9 cellular contexts compared by ENCODE assay signal in the genomic region with DNA sequence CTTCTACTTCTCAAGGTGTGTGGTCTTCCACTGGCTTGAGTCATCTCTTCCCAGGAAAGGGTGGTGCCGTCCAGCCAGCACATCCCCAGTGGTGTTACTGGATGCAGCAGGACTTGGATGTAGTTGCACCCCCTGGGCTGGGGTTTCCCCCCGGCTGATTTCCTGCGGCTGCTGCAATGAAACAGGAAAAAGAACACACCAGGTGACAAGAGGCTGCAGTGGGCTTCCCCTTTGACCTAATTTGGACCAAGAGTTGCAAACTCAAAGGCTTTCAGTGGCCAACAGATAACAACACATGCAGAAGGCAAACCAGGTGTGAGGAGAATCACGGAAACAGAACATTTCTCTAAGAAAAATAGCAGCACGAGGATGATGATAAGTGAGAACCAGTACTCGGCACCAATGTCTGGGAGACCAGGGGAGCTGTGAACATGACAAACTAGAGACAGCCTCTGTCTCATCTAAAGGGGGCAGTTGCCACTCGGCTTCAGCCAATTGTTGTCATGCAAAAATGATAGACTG.
DNase-seq lines count a peak whose midpoint lies in the region; ATAC-seq, FAIRE-seq and TF ChIP-seq lines count a peak whose summit lies in the region.
"Had no signal": no experiment of that assay in that cellular context is flagged by ENCODE, and none has a peak within 500 bp of the region (broad histone marks: within the 10 kb centered on the region; RNA-seq: fewer than 3 reads in every experiment).

No MANE protein-coding gene starts in this region.

- CTCF ChIA-PET in T-cell (lab: Charles Lee) = interaction anchor here in 1 of 2 donors (1.1 to 1.2 kb wide), 2 partner anchors 8 to 11 kb away, joined by 4 read pairs; no protein-coding TSS in a partner anchor

- TF ChIP-seq EP300 in suprapubic skin (IDR thresholded peaks at IDR 0.05) = no peak

- H3K36me3 Mint-ChIP-seq in T-cell = no peaks in the 10 kb centered on the region
- H3K36me3 Mint-ChIP-seq in naive thymus-derived CD8-positive, alpha-beta T cell = no peaks in the 10 kb centered on the region

- H3K9me3 Mint-ChIP-seq in T-cell = no peaks in the 10 kb centered on the region
- H3K9me3 Mint-ChIP-seq in naive thymus-derived CD8-positive, alpha-beta T cell = no peaks in the 10 kb centered on the region
- H3K9me3 Mint-ChIP-seq: dendritic cell treated with granulocyte-macrophage colony-stimulating factor and Interleukin-4, amounts not matched to agents 40 ng/mL and 50 ng/mL, for 4 days had no signal

- no peak overlapping the region for H3K4me3 Mint-ChIP-seq in T-cell
- H3K4me3 Mint-ChIP-seq in naive thymus-derived CD8-positive, alpha-beta T cell = peak overlapping the region in 3 of 10 donors; percentile 24 to 57 (median 29)
- H3K4me3 Mint-ChIP-seq: dendritic cell treated with granulocyte-macrophage colony-stimulating factor and Interleukin-4, amounts not matched to agents 40 ng/mL and 50 ng/mL, for 4 days had no signal

- no peak for TF ChIP-seq POLR2A in suprapubic skin (IDR thresholded peaks at IDR 0.05)

- peaks cover 13% of the 10 kb centered on the region for H3K4me1 ChIP-seq in suprapubic skin

- POLR2A ChIA-PET in T-cell (lab: Charles Lee) = no interaction called here
- POLR2A ChIA-PET in naive thymus-derived CD8-positive, alpha-beta T cell (lab: Charles Lee) = no interaction called here

- no peak overlapping the region for H3K4me3 ChIP-seq in MG63
- H3K4me3 ChIP-seq in suprapubic skin = no peak overlapping the region

- no peak overlapping the region for H3K27ac ChIP-seq in suprapubic skin

- H3K36me3 ChIP-seq in MG63 = no peaks in the 10 kb centered on the region
- no peaks in the 10 kb centered on the region for H3K36me3 ChIP-seq in suprapubic skin

- intact Hi-C loops in Right ventricle myocardium superior (cut with DNase I) = no loop called here

- no peaks in the 10 kb centered on the region for H3K27me3 Mint-ChIP-seq in T-cell
- no peaks in the 10 kb centered on the region for H3K27me3 Mint-ChIP-seq in naive thymus-derived CD8-positive, alpha-beta T cell
- H3K27me3 Mint-ChIP-seq: dendritic cell treated with granulocyte-macrophage colony-stimulating factor and Interleukin-4, amounts not matched to agents 40 ng/mL and 50 ng/mL, for 4 days had no signal

- H3K27me3 ChIP-seq in MG63 (no peaks in the 10 kb centered on the region), suprapubic skin (no peaks in the 10 kb centered on the region)

- no peak for TF ChIP-seq CTCF in D721Med (IDR thresholded peaks at IDR 0.05; ENCODE audit: insufficient read depth, missing control alignments)
- no peak for TF ChIP-seq CTCF in suprapubic skin (IDR thresholded peaks at IDR 0.05)

- FAIRE-seq in D721Med (lab: Jason Lieb, UNC) = no peak

- H3K9me3 ChIP-seq in MG63 (no peaks in the 10 kb centered on the region), suprapubic skin (no peaks in the 10 kb centered on the region)

- ATAC-seq in GM19043 (IDR thresholded peaks at IDR 0.05; ENCODE audit: low read depth, unreplicated experiment) (peak; percentile 75), HG02759 (IDR thresholded peaks at IDR 0.05; ENCODE audit: unreplicated experiment) (peak; percentile 82), T-cell (replicated peaks in 1 of 4) (peak in 2 of 4 experiments; percentile 45 to 46), Right ventricle myocardium superior (ENCODE audit: poor library complexity) (no peak)
- peak in 1 of 2 donors; percentile 49 for ATAC-seq in naive thymus-derived CD8-positive, alpha-beta T cell

- H3K4me1 Mint-ChIP-seq in T-cell = peaks cover 9 to 18% (median 12%) of the 10 kb centered on the region in 3 donors
- H3K4me1 Mint-ChIP-seq in naive thymus-derived CD8-positive, alpha-beta T cell = peaks cover 6 to 16% (median 12%) of the 10 kb centered on the region in 4 donors

- WGBS in suprapubic skin = 76% methylated on average over 7 of the region's 7 CpGs

- H3K27ac Mint-ChIP-seq in T-cell = peak overlapping the region; percentile 53 to 61
- peak overlapping the region in 9 of 10 donors; percentile 4 to 87 (median 54) for H3K27ac Mint-ChIP-seq in naive thymus-derived CD8-positive, alpha-beta T cell
- H3K27ac Mint-ChIP-seq: dendritic cell treated with granulocyte-macrophage colony-stimulating factor and Interleukin-4, amounts not matched to agents 40 ng/mL and 50 ng/mL, for 4 days had no signal

- peak in 7 of 34 experiments; percentile 2 to 8 (median 3) for DNase-seq in T-cell
- no peak for DNase-seq in naive thymus-derived CD8-positive, alpha-beta T cell
- no peak for DNase-seq in Right ventricle myocardium superior
- no peak for DNase-seq in D721Med (ENCODE audit: insufficient read length, low spot score)
- DNase-seq in MG63 = no peak
- DNase-seq in suprapubic skin (ENCODE audit: low spot score in 2 of 2) = no peak
